In genomic region chr4:38306482-38307071, GRCh38 we compare ENCODE assay signal across 10 cellular contexts.
DNase-seq lines count a peak whose midpoint lies in the region; ATAC-seq and TF ChIP-seq lines count a peak whose summit lies in the region.
"Had no signal": no experiment of that assay in that cellular context is flagged by ENCODE, and none has a peak within 500 bp of the region (broad histone marks: within the 10 kb centered on the region; RNA-seq: fewer than 3 reads in every experiment).

No MANE protein-coding gene starts in this region.

- H3K27ac Mint-ChIP-seq in natural killer cell treated with Interleukin-12 subunit alpha and Interleukin-12 subunit beta and Interleukin-15 and Interleukin-18, amount 100 ng/mL, for 72 hours, result peak overlapping the region; percentile 88 to 91
- H3K27ac Mint-ChIP-seq in natural killer cell, result no peak overlapping the region
- H3K27ac Mint-ChIP-seq in activated B cell treated with CpG ODN at 0.5 μM for 24 hours, result peak overlapping the region; percentile 85
- H3K27ac Mint-ChIP-seq in stimulated activated naive CD8-positive, alpha-beta T cell treated with anti-CD3 and anti-CD28 coated beads, Interleukin-15, Interleukin-2, amounts not matched to agents 100 ng/mL and 50 ng/mL, for 24 hours, result peak overlapping the region; percentile 50

- TF ChIP-seq CTCF in natural killer cell (IDR thresholded peaks at IDR 0.05) (no peak), activated B cell treated with CpG ODN at 0.5 μM for 24 hours (IDR thresholded peaks at IDR 0.05) (no peak), heart left ventricle (IDR thresholded peaks at IDR 0.05) (no peak)

- peaks cover 2% of the 10 kb centered on the region for H3K9me3 Mint-ChIP-seq in natural killer cell treated with Interleukin-12 subunit alpha and Interleukin-12 subunit beta and Interleukin-15 and Interleukin-18, amount 100 ng/mL, for 72 hours
- H3K9me3 Mint-ChIP-seq in natural killer cell, result no peaks in the 10 kb centered on the region
- peaks cover 9% of the 10 kb centered on the region for H3K9me3 Mint-ChIP-seq in activated B cell treated with CpG ODN at 0.5 μM for 24 hours
- peaks cover 12% of the 10 kb centered on the region for H3K9me3 Mint-ChIP-seq in stimulated activated naive CD8-positive, alpha-beta T cell treated with anti-CD3 and anti-CD28 coated beads, Interleukin-15, Interleukin-2, amounts not matched to agents 100 ng/mL and 50 ng/mL, for 24 hours

- H3K36me3 Mint-ChIP-seq in natural killer cell treated with Interleukin-12 subunit alpha and Interleukin-12 subunit beta and Interleukin-15 and Interleukin-18, amount 100 ng/mL, for 72 hours, result peaks cover 14% of the 10 kb centered on the region
- H3K36me3 Mint-ChIP-seq in natural killer cell, result no peaks in the 10 kb centered on the region
- peaks cover 9% of the 10 kb centered on the region for H3K36me3 Mint-ChIP-seq in activated B cell treated with CpG ODN at 0.5 μM for 24 hours (ENCODE audit: low read depth)
- H3K36me3 Mint-ChIP-seq in stimulated activated naive CD8-positive, alpha-beta T cell treated with anti-CD3 and anti-CD28 coated beads, Interleukin-15, Interleukin-2, amounts not matched to agents 100 ng/mL and 50 ng/mL, for 24 hours (ENCODE audit: low read depth), result peaks cover 10% of the 10 kb centered on the region

- no peaks in the 10 kb centered on the region for H3K36me3 ChIP-seq in heart left ventricle

- no peaks in the 10 kb centered on the region for H3K27me3 Mint-ChIP-seq in natural killer cell treated with Interleukin-12 subunit alpha and Interleukin-12 subunit beta and Interleukin-15 and Interleukin-18, amount 100 ng/mL, for 72 hours
- H3K27me3 Mint-ChIP-seq in natural killer cell (ENCODE audit: low read depth in 2 of 2), result no peaks in the 10 kb centered on the region
- H3K27me3 Mint-ChIP-seq in activated B cell treated with CpG ODN at 0.5 μM for 24 hours, result no peaks in the 10 kb centered on the region
- no peaks in the 10 kb centered on the region for H3K27me3 Mint-ChIP-seq in stimulated activated naive CD8-positive, alpha-beta T cell treated with anti-CD3 and anti-CD28 coated beads, Interleukin-15, Interleukin-2, amounts not matched to agents 100 ng/mL and 50 ng/mL, for 24 hours

- H3K27ac ChIP-seq in heart left ventricle, result peak overlapping the region in 1 of 12 donors; percentile 8

- DNase-seq in natural killer cell treated with Interleukin-12 subunit alpha and Interleukin-12 subunit beta and Interleukin-15 and Interleukin-18, amount 100 ng/mL, for 72 hours (ENCODE audit: low spot score), result peak; percentile 80
- DNase-seq in natural killer cell, result no peak
- DNase-seq in activated B cell treated with CpG ODN at 0.5 μM for 24 hours, result no peak
- no peak for DNase-seq in left lobe of liver (ENCODE audit: low spot score)
- no peak for DNase-seq in heart left ventricle
- no peak for DNase-seq in NCI-H1105 treated with DMSO at 0.1 percent for 48 hours (lab: John Stamatoyannopoulos, UW)
- DNase-seq: Karpas-422, trophoblast cell had no signal

- H3K4me3 Mint-ChIP-seq in natural killer cell treated with Interleukin-12 subunit alpha and Interleukin-12 subunit beta and Interleukin-15 and Interleukin-18, amount 100 ng/mL, for 72 hours, result peak overlapping the region; percentile 87
- H3K4me3 Mint-ChIP-seq in natural killer cell, result no peak overlapping the region
- peak overlapping the region; percentile 67 for H3K4me3 Mint-ChIP-seq in activated B cell treated with CpG ODN at 0.5 μM for 24 hours
- peak overlapping the region; percentile 33 for H3K4me3 Mint-ChIP-seq in stimulated activated naive CD8-positive, alpha-beta T cell treated with anti-CD3 and anti-CD28 coated beads, Interleukin-15, Interleukin-2, amounts not matched to agents 100 ng/mL and 50 ng/mL, for 24 hours

- H3K9me3 ChIP-seq in heart left ventricle, result peaks cover 0 to 10% (median 0%) of the 10 kb centered on the region in 12 donors

- 29 to 45% (median 37%) methylated on average over 3 of the region's 3 CpGs for WGBS in heart left ventricle, 4 donors

- POLR2A ChIA-PET in activated B cell treated with CpG ODN at 0.5 μM for 24 hours (lab: Charles Lee), result interaction anchor here (1.2 to 1.5 kb wide), 3 partner anchors 13 to 583 kb away, joined by 3 to 14 read pairs (median 3); partner anchors contain the start of gene TLR10

- peak; percentile 75 to 81 for ATAC-seq in natural killer cell treated with Interleukin-12 subunit alpha and Interleukin-12 subunit beta and Interleukin-15 and Interleukin-18, amount 100 ng/mL, for 72 hours
- ATAC-seq in natural killer cell (no peak), HG02870 (IDR thresholded peaks at IDR 0.05; ENCODE audit: unreplicated experiment) (peak; percentile 48), activated B cell treated with CpG ODN at 0.5 μM for 24 hours (ENCODE audit: low read depth) (peak; percentile 57), left lobe of liver (no peak), heart left ventricle (no peak)

- intact Hi-C loops in natural killer cell (cut with micrococcal nuclease) (no loop called here), activated B cell treated with CpG ODN at 0.5 μM for 24 hours (cut with micrococcal nuclease) (loop anchor here (1.0 kb wide), 1 partner anchor 13 kb away; no protein-coding TSS in a partner anchor), heart left ventricle (cut with DNase I) (no loop called here)

- H3K4me3 ChIP-seq in heart left ventricle, result no peak overlapping the region

- no peaks in the 10 kb centered on the region for H3K27me3 ChIP-seq in heart left ventricle

- TF ChIP-seq POLR2A in heart left ventricle (IDR thresholded peaks at IDR 0.05), result no peak

- H3K4me1 Mint-ChIP-seq in natural killer cell treated with Interleukin-12 subunit alpha and Interleukin-12 subunit beta and Interleukin-15 and Interleukin-18, amount 100 ng/mL, for 72 hours (ENCODE audit: low read depth in 2 of 2), result peaks cover 56% of the 10 kb centered on the region in 2 donors
- peaks cover 32 to 33% of the 10 kb centered on the region in 2 donors for H3K4me1 Mint-ChIP-seq in natural killer cell
- H3K4me1 Mint-ChIP-seq in activated B cell treated with CpG ODN at 0.5 μM for 24 hours, result peaks cover 55% of the 10 kb centered on the region
- peaks cover 62% of the 10 kb centered on the region for H3K4me1 Mint-ChIP-seq in stimulated activated naive CD8-positive, alpha-beta T cell treated with anti-CD3 and anti-CD28 coated beads, Interleukin-15, Interleukin-2, amounts not matched to agents 100 ng/mL and 50 ng/mL, for 24 hours (ENCODE audit: low read depth)

- H3K4me1 ChIP-seq in heart left ventricle, result peaks cover 0 to 14% (median 0%) of the 10 kb centered on the region in 12 donors

- CTCF ChIA-PET in activated B cell treated with CpG ODN at 0.5 μM for 24 hours (lab: Charles Lee), result interaction anchor here (1.2 to 1.7 kb wide), 2 partner anchors 14 to 16 kb away, joined by 3 to 15 read pairs; no protein-coding TSS in a partner anchor

Comparison
In these comparisons a context has a peak if more than half of its experiments do, and no peak if none do; other contexts are left out.
1. ATAC-seq: peak in natural killer cell treated with Interleukin-12 subunit alpha and Interleukin-12 subunit beta and Interleukin-15 and Interleukin-18, amount 100 ng/mL, for 72 hours (2 of 2), HG02870 (single experiment) and activated B cell treated with CpG ODN at 0.5 μM for 24 hours (single experiment); none in natural killer cell (0 of 3), left lobe of liver (single experiment) and heart left ventricle (0 of 4).
2. H3K27ac Mint-ChIP-seq: peak in natural killer cell treated with Interleukin-12 subunit alpha and Interleukin-12 subunit beta and Interleukin-15 and Interleukin-18, amount 100 ng/mL, for 72 hours (2 of 2), activated B cell treated with CpG ODN at 0.5 μM for 24 hours (single experiment) and stimulated activated naive CD8-positive, alpha-beta T cell treated with anti-CD3 and anti-CD28 coated beads, Interleukin-15, Interleukin-2, amounts not matched to agents 100 ng/mL and 50 ng/mL, for 24 hours (single experiment); none in natural killer cell (0 of 2).